ENCODE assay signal across 1 cellular context in the genomic region with DNA sequence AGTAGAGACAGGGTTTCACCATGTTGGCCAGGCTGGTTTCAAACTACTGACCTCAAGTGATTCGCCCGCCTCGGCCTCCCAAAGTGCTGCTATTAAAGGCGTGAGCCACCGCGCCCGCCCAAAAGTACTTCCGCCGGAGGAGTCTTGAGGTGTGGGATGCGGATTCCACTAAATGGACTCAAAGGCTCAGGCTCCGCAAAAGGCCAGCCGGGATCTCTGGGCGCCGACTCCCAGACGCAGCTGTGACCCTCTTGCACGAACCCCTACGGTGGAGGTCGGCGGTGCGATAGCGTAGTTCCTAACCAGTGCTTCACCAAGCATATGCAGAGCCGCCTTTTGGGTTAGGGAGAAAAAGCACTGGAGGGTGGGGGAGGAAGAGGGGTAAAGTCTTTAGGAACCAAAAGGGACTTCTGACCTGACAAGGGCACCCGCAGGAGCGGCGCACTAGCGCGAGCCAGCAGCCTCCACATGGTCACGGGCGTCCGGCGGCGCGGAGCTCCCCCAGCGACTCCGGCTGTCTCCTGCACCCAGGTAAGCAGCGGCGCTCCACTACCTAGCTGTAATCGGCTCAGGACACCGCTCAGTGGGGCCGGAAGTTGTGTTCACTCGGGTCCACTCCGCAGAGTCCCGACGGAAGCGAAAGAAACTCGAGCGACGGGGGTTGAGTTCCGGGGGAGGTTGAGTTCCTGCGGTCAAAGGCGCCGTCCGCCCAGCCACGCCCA.
TF ChIP-seq lines count a peak whose summit lies in the region.

A gene (minus strand): TSS at position 590 of the 722 bp plus-strand sequence. CDS start 120 bp downstream, at position 470.

TF ChIP-seq in K562, 482 proteins besides CTCF, POLR2A, EP300 and RAD21 (continued from another document and continues in another):
- TF ChIP-seq, protein P1, sequence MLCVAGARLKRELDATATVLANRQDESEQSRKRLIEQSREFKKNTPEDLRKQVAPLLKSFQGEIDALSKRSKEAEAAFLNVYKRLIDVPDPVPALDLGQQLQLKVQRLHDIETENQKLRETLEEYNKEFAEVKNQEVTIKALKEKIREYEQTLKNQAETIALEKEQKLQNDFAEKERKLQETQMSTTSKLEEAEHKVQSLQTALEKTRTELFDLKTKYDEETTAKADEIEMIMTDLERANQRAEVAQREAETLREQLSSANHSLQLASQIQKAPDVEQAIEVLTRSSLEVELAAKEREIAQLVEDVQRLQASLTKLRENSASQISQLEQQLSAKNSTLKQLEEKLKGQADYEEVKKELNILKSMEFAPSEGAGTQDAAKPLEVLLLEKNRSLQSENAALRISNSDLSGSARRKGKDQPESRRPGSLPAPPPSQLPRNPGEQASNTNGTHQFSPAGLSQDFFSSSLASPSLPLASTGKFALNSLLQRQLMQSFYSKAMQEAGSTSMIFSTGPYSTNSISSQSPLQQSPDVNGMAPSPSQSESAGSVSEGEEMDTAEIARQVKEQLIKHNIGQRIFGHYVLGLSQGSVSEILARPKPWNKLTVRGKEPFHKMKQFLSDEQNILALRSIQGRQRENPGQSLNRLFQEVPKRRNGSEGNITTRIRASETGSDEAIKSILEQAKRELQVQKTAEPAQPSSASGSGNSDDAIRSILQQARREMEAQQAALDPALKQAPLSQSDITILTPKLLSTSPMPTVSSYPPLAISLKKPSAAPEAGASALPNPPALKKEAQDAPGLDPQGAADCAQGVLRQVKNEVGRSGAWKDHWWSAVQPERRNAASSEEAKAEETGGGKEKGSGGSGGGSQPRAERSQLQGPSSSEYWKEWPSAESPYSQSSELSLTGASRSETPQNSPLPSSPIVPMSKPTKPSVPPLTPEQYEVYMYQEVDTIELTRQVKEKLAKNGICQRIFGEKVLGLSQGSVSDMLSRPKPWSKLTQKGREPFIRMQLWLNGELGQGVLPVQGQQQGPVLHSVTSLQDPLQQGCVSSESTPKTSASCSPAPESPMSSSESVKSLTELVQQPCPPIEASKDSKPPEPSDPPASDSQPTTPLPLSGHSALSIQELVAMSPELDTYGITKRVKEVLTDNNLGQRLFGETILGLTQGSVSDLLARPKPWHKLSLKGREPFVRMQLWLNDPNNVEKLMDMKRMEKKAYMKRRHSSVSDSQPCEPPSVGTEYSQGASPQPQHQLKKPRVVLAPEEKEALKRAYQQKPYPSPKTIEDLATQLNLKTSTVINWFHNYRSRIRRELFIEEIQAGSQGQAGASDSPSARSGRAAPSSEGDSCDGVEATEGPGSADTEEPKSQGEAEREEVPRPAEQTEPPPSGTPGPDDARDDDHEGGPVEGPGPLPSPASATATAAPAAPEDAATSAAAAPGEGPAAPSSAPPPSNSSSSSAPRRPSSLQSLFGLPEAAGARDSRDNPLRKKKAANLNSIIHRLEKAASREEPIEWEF (CRISPR knock-in tag; IDR thresholded peaks at IDR 0.05): no peak
- TF ChIP-seq NCOA2 (IDR thresholded peaks at IDR 0.05; ENCODE audit: partially characterized antibody in 2 of 2) (no peak), ZKSCAN3 (CRISPR knock-in tag; IDR thresholded peaks at IDR 0.05) (no peak), NR3C1 (CRISPR knock-in tag; IDR thresholded peaks at IDR 0.05) (no peak), KDM1A (IDR thresholded peaks at IDR 0.05) (no peak), ZNF431 (CRISPR knock-in tag; IDR thresholded peaks at IDR 0.05) (peak; percentile 79), ZNF584 (CRISPR knock-in tag; IDR thresholded peaks at IDR 0.05; ENCODE audit: low read depth) (no peak), ZNF408 (CRISPR knock-in tag; IDR thresholded peaks at IDR 0.05; ENCODE audit: low read depth) (no peak), GTF2A2 (tag; IDR thresholded peaks at IDR 0.05) (0 out of 2 replicates have a peak, but pooled peaks have one; percentile 30), ZNF253 (CRISPR knock-in tag; conservative IDR thresholded peaks at IDR 0.05) (no peak), SIN3B (IDR thresholded peaks at IDR 0.05; ENCODE audit: low read depth) (peak; percentile 91), ZNF764 (CRISPR knock-in tag; IDR thresholded peaks at IDR 0.05; ENCODE audit: low read depth) (no peak), C11orf30 (IDR thresholded peaks at IDR 0.05; ENCODE audit: low read depth) (peak; percentile 95), FOXA3 (CRISPR knock-in tag; conservative IDR thresholded peaks at IDR 0.05 in 1 of 2, IDR thresholded peaks at IDR 0.05 in 1 of 2) (0 out of 4 replicates have a peak, but pooled peaks of 1 of the 2 experiments have one; percentile 7), HIVEP1 (CRISPR knock-in tag; IDR thresholded peaks at IDR 0.05) (no peak), CC2D1A (IDR thresholded peaks at IDR 0.05) (peak; percentile 56; the same call in 1 of the 2 replicates), ZNF77 (CRISPR knock-in tag; IDR thresholded peaks at IDR 0.05) (no peak), L3MBTL2 (IDR thresholded peaks at IDR 0.05) (peak; percentile 71; the same call in 1 of the 2 replicates), XRCC5 (IDR thresholded peaks at IDR 0.05; ENCODE audit: low read depth, low read length) (peak; percentile 99), BHLHE40 (IDR thresholded peaks at IDR 0.05; ENCODE audit: low read length) (peak; percentile 46; the same call in 1 of the 2 replicates), CHD4 (IDR thresholded peaks at IDR 0.05; ENCODE audit: insufficient read depth, insufficient replicate concordance, low read depth, low read length, poor library complexity, severe bottlenecking) (no peak), SMARCC2 (IDR thresholded peaks at IDR 0.05; ENCODE audit: low read depth) (no peak), CREBBP (IDR thresholded peaks at IDR 0.05; ENCODE audit: low read depth, low read length) (no peak), POLR2G (IDR thresholded peaks at IDR 0.05; ENCODE audit: low read depth, low read length) (peak; percentile 95), CBFA2T2 (conservative IDR thresholded peaks at IDR 0.05) (no peak), XRCC3 (IDR thresholded peaks at IDR 0.05) (no peak), THRAP3 (IDR thresholded peaks at IDR 0.05; ENCODE audit: borderline replicate concordance) (0 out of 2 replicates have a peak, but pooled peaks have one; percentile 79), CCNT2 (IDR thresholded peaks at IDR 0.05; ENCODE audit: borderline replicate concordance, extremely low read depth, insufficient read length, low read depth, low read length) (peak; percentile 84), NFE2 (IDR thresholded peaks at IDR 0.05; ENCODE audit: low read depth) (no peak), RBM39 (optimal IDR thresholded peaks at IDR 0.05; ENCODE audit: low read depth, low read length) (peak; percentile 58), ZNF324 (CRISPR knock-in tag; IDR thresholded peaks at IDR 0.05) (no peak), LARP7 (IDR thresholded peaks at IDR 0.05) (no peak)
- TF ChIP-seq, protein P2, sequence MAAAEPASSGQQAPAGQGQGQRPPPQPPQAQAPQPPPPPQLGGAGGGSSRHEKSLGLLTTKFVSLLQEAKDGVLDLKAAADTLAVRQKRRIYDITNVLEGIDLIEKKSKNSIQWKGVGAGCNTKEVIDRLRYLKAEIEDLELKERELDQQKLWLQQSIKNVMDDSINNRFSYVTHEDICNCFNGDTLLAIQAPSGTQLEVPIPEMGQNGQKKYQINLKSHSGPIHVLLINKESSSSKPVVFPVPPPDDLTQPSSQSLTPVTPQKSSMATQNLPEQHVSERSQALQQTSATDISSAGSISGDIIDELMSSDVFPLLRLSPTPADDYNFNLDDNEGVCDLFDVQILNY (CRISPR knock-in tag; IDR thresholded peaks at IDR 0.05): no peak
- TF ChIP-seq, protein P3, sequence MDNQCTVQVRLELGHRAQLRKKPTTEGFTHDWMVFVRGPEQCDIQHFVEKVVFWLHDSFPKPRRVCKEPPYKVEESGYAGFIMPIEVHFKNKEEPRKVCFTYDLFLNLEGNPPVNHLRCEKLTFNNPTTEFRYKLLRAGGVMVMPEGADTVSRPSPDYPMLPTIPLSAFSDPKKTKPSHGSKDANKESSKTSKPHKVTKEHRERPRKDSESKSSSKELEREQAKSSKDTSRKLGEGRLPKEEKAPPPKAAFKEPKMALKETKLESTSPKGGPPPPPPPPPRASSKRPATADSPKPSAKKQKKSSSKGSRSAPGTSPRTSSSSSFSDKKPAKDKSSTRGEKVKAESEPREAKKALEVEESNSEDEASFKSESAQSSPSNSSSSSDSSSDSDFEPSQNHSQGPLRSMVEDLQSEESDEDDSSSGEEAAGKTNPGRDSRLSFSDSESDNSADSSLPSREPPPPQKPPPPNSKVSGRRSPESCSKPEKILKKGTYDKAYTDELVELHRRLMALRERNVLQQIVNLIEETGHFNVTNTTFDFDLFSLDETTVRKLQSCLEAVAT (IDR thresholded peaks at IDR 0.05): peak in 1 of 2 experiments; percentile 85; a peak in 2 of 4 replicates
- TF ChIP-seq, protein P4, sequence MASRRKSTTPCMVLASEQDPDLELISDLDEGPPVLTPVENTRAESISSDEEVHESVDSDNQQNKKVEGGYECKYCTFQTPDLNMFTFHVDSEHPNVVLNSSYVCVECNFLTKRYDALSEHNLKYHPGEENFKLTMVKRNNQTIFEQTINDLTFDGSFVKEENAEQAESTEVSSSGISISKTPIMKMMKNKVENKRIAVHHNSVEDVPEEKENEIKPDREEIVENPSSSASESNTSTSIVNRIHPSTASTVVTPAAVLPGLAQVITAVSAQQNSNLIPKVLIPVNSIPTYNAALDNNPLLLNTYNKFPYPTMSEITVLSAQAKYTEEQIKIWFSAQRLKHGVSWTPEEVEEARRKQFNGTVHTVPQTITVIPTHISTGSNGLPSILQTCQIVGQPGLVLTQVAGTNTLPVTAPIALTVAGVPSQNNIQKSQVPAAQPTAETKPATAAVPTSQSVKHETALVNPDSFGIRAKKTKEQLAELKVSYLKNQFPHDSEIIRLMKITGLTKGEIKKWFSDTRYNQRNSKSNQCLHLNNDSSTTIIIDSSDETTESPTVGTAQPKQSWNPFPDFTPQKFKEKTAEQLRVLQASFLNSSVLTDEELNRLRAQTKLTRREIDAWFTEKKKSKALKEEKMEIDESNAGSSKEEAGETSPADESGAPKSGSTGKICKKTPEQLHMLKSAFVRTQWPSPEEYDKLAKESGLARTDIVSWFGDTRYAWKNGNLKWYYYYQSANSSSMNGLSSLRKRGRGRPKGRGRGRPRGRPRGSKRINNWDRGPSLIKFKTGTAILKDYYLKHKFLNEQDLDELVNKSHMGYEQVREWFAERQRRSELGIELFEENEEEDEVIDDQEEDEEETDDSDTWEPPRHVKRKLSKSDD (conservative IDR thresholded peaks at IDR 0.05; ENCODE audit: low read length): peak; percentile 78; the same call in 1 of the 2 replicates
- TF ChIP-seq, protein P5, sequence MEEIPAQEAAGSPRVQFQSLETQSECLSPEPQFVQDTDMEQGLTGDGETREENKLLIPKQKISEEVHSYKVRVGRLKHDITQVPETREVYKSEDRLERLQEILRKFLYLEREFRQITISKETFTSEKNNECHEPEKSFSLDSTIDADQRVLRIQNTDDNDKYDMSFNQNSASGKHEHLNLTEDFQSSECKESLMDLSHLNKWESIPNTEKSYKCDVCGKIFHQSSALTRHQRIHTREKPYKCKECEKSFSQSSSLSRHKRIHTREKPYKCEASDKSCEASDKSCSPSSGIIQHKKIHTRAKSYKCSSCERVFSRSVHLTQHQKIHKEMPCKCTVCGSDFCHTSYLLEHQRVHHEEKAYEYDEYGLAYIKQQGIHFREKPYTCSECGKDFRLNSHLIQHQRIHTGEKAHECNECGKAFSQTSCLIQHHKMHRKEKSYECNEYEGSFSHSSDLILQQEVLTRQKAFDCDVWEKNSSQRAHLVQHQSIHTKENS (CRISPR knock-in tag; IDR thresholded peaks at IDR 0.05): no peak
- TF ChIP-seq, protein P6, sequence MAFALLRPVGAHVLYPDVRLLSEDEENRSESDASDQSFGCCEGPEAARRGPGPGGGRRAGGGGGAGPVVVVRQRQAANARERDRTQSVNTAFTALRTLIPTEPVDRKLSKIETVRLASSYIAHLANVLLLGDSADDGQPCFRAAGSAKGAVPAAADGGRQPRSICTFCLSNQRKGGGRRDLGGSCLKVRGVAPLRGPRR (CRISPR knock-in tag; IDR thresholded peaks at IDR 0.05): no peak
- TF ChIP-seq, protein P7, sequence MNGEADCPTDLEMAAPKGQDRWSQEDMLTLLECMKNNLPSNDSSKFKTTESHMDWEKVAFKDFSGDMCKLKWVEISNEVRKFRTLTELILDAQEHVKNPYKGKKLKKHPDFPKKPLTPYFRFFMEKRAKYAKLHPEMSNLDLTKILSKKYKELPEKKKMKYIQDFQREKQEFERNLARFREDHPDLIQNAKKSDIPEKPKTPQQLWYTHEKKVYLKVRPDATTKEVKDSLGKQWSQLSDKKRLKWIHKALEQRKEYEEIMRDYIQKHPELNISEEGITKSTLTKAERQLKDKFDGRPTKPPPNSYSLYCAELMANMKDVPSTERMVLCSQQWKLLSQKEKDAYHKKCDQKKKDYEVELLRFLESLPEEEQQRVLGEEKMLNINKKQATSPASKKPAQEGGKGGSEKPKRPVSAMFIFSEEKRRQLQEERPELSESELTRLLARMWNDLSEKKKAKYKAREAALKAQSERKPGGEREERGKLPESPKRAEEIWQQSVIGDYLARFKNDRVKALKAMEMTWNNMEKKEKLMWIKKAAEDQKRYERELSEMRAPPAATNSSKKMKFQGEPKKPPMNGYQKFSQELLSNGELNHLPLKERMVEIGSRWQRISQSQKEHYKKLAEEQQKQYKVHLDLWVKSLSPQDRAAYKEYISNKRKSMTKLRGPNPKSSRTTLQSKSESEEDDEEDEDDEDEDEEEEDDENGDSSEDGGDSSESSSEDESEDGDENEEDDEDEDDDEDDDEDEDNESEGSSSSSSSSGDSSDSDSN (IDR thresholded peaks at IDR 0.05; ENCODE audit: borderline replicate concordance in 1 of 2, low read depth in 2 of 2, low read length in 2 of 2): peak; percentile 70 to 84; a peak in 2 of 4 replicates
- TF ChIP-seq, protein P8, sequence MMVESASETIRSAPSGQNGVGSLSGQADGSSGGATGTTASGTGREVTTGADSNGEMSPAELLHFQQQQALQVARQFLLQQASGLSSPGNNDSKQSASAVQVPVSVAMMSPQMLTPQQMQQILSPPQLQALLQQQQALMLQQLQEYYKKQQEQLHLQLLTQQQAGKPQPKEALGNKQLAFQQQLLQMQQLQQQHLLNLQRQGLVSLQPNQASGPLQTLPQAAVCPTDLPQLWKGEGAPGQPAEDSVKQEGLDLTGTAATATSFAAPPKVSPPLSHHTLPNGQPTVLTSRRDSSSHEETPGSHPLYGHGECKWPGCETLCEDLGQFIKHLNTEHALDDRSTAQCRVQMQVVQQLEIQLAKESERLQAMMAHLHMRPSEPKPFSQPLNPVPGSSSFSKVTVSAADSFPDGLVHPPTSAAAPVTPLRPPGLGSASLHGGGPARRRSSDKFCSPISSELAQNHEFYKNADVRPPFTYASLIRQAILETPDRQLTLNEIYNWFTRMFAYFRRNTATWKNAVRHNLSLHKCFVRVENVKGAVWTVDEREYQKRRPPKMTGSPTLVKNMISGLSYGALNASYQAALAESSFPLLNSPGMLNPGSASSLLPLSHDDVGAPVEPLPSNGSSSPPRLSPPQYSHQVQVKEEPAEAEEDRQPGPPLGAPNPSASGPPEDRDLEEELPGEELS (CRISPR knock-in tag; IDR thresholded peaks at IDR 0.05; ENCODE audit: borderline replicate concordance): 0 out of 2 replicates have a peak, but pooled peaks have one; percentile 58
- TF ChIP-seq, protein P9, sequence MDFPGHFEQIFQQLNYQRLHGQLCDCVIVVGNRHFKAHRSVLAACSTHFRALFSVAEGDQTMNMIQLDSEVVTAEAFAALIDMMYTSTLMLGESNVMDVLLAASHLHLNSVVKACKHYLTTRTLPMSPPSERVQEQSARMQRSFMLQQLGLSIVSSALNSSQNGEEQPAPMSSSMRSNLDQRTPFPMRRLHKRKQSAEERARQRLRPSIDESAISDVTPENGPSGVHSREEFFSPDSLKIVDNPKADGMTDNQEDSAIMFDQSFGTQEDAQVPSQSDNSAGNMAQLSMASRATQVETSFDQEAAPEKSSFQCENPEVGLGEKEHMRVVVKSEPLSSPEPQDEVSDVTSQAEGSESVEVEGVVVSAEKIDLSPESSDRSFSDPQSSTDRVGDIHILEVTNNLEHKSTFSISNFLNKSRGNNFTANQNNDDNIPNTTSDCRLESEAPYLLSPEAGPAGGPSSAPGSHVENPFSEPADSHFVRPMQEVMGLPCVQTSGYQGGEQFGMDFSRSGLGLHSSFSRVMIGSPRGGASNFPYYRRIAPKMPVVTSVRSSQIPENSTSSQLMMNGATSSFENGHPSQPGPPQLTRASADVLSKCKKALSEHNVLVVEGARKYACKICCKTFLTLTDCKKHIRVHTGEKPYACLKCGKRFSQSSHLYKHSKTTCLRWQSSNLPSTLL (IDR thresholded peaks at IDR 0.05): no peak
